Comparison of ENCODE assay signal across 29 cellular contexts in genomic region chr11:76625787-76626186, GRCh38. TPM values are rescaled to one million over a fixed set of nuclear protein-coding genes. Genes with fewer than 3 reads are reported as not detected.
A peak's percentile ranks its signal among the peaks of the same experiment; 100 is the strongest.
DNase-seq lines count a peak whose midpoint lies in the region; ATAC-seq and TF ChIP-seq lines count a peak whose summit lies in the region.
"Had no signal": no experiment of that assay in that cellular context is flagged by ENCODE, and none has a peak within 500 bp of the region (broad histone marks: within the 10 kb centered on the region; RNA-seq: fewer than 3 reads in every experiment).

No MANE protein-coding gene starts in this region.

- no CpG with 5 or more reads among the region's 1 CpG for WGBS in mesendoderm (ENCODE audit: extremely low coverage, insufficient coverage, low lambda C conversion rate)

- no peak overlapping the region for H3K4me2 ChIP-seq in mesendoderm (ENCODE audit: low read length)
- H3K4me2 ChIP-seq: PC-9 had no signal

- H3K27ac ChIP-seq in right atrium auricular region: no peak overlapping the region
- no peak overlapping the region for H3K27ac ChIP-seq in left ventricle myocardium inferior (replicated peaks)
- no peak overlapping the region for H3K27ac ChIP-seq in mesendoderm (ENCODE audit: low read depth, low read length)
- H3K27ac ChIP-seq: HL-60, PC-9 had no signal

- intact Hi-C loops in left ventricle myocardium inferior (cut with micrococcal nuclease): no loop called here

- peaks cover 0 to 9% of the 10 kb centered on the region in 2 donors for H3K9me3 ChIP-seq in right atrium auricular region
- H3K9me3 ChIP-seq in left ventricle myocardium inferior (replicated peaks): peaks cover 12% of the 10 kb centered on the region

- no peaks in the 10 kb centered on the region for H3K79me2 ChIP-seq in mesendoderm (ENCODE audit: control insufficient read depth, insufficient read depth, low read length)

- DNase-seq in right atrium auricular region (ENCODE audit: low spot score) (peak; percentile 26), left ventricle myocardium inferior (no peak), mesendoderm (no peak), ureter (ENCODE audit: low spot score) (peak; percentile 8), activated gamma-delta T cell treated with Interleukin-2 at 50 U/mL for 16 hours (no peak)
- no peak for DNase-seq in activated naive CD8-positive, alpha-beta T cell treated with anti-CD3 and anti-CD28 coated beads for 36 hours
- DNase-seq: activated CD4-positive, alpha-beta T cell treated with anti-CD3 and anti-CD28 coated beads for 36 hours; activated naive CD4-positive, alpha-beta T cell treated with anti-CD3 and anti-CD28 coated beads for 36 hours; amniotic stem cell; effector CD8-positive, alpha-beta T cell; H9; hippocampal formation; Karpas-422; mammary epithelial cell; NCI-H1436 treated with DMSO at 0.1 percent for 48 hours; NCI-H2081 treated with DMSO at 0.1 percent for 48 hours; NCI-H226; NCI-H526 treated with DMSO at 0.1 percent for 48 hours; NK-92 treated with Interleukin-12 subunit alpha and Interleukin-12 subunit beta, amount 100 ng/mL, for 24 hours; PC-9; stimulated activated CD4-positive, alpha-beta T cell treated with anti-CD3 and anti-CD28 coated beads, Interleukin-1b, Interleukin-23, amount 100 ng/mL, for 48 hours; T-helper 2 cell; tibial artery had no signal

- no peaks in the 10 kb centered on the region for H3K79me1 ChIP-seq in mesendoderm (ENCODE audit: low read length)

- no peak overlapping the region for H3K18ac ChIP-seq in mesendoderm (ENCODE audit: low read length)

- no peak overlapping the region for H3K4me3 Mint-ChIP-seq in activated naive CD8-positive, alpha-beta T cell treated with anti-CD3 and anti-CD28 coated beads for 36 hours
- H3K4me3 Mint-ChIP-seq: activated CD4-positive, alpha-beta T cell treated with anti-CD3 and anti-CD28 coated beads for 36 hours; activated naive CD4-positive, alpha-beta T cell treated with anti-CD3 and anti-CD28 coated beads for 36 hours; brain; H9 had no signal

- H3K36me3 ChIP-seq in right atrium auricular region (no peaks in the 10 kb centered on the region), left ventricle myocardium inferior (no peaks in the 10 kb centered on the region), mesendoderm (ENCODE audit: control insufficient read depth, insufficient read depth, low read length) (no peaks in the 10 kb centered on the region)
- H3K36me3 ChIP-seq: BLaER1, tibial artery had no signal

- H3K27me3 ChIP-seq in right atrium auricular region (no peaks in the 10 kb centered on the region), left ventricle myocardium inferior (ENCODE audit: low read depth) (no peaks in the 10 kb centered on the region), mesendoderm (ENCODE audit: insufficient read depth, low read length, poor library complexity) (no peaks in the 10 kb centered on the region)
- H3K27me3 ChIP-seq: BLaER1, tibial artery had no signal

- peaks cover 38% of the 10 kb centered on the region for H3K36me3 Mint-ChIP-seq in activated naive CD8-positive, alpha-beta T cell treated with anti-CD3 and anti-CD28 coated beads for 36 hours
- H3K36me3 Mint-ChIP-seq: brain had no signal

- H4K8ac ChIP-seq in mesendoderm (ENCODE audit: low read depth, low read length): no peak overlapping the region

- peak overlapping the region; percentile 31 for H3K27ac Mint-ChIP-seq in activated naive CD8-positive, alpha-beta T cell treated with anti-CD3 and anti-CD28 coated beads for 36 hours
- H3K27ac Mint-ChIP-seq: activated CD4-positive, alpha-beta T cell treated with anti-CD3 and anti-CD28 coated beads for 36 hours; activated naive CD4-positive, alpha-beta T cell treated with anti-CD3 and anti-CD28 coated beads for 36 hours; H9 had no signal

- H3K27me3 Mint-ChIP-seq in activated naive CD8-positive, alpha-beta T cell treated with anti-CD3 and anti-CD28 coated beads for 36 hours: no peaks in the 10 kb centered on the region
- H3K27me3 Mint-ChIP-seq: activated CD4-positive, alpha-beta T cell treated with anti-CD3 and anti-CD28 coated beads for 36 hours; brain had no signal

- no peak overlapping the region for H3K4ac ChIP-seq in mesendoderm (ENCODE audit: low read depth, low read length)

- H3K4me1 Mint-ChIP-seq in activated naive CD8-positive, alpha-beta T cell treated with anti-CD3 and anti-CD28 coated beads for 36 hours: peaks cover 50% of the 10 kb centered on the region
- H3K4me1 Mint-ChIP-seq: brain had no signal

- TF ChIP-seq CTCF in right atrium auricular region (IDR thresholded peaks at IDR 0.05): no peak
- no peak for TF ChIP-seq CTCF in left ventricle myocardium inferior (IDR thresholded peaks at IDR 0.05; ENCODE audit: borderline replicate concordance)

- no peak overlapping the region for H2AK5ac ChIP-seq in mesendoderm (ENCODE audit: low read length)

- ATAC-seq in HG03045 (IDR thresholded peaks at IDR 0.05; ENCODE audit: unreplicated experiment): no peak
- ATAC-seq: activated CD4-positive, alpha-beta T cell treated with anti-CD3 and anti-CD28 coated beads for 36 hours; right cardiac atrium had no signal

- H3K9ac ChIP-seq in mesendoderm (ENCODE audit: low read length): no peak overlapping the region
- H3K9ac ChIP-seq: BLaER1 had no signal

- H4K5ac ChIP-seq in mesendoderm (ENCODE audit: low read length): no peak overlapping the region

- H3K4me3 ChIP-seq in right atrium auricular region (no peak overlapping the region), left ventricle myocardium inferior (no peak overlapping the region), mesendoderm (ENCODE audit: low read length) (no peak overlapping the region)
- H3K4me3 ChIP-seq: BLaER1, PC-9, tibial artery had no signal

- no peak overlapping the region for H2BK15ac ChIP-seq in mesendoderm (replicated peaks; ENCODE audit: low read depth)

- H2BK120ac ChIP-seq in mesendoderm (ENCODE audit: low read depth, low read length): no peak overlapping the region

- peak overlapping the region; percentile 43 for H3K56ac ChIP-seq in mesendoderm (ENCODE audit: low read length)

- peaks cover 21% of the 10 kb centered on the region for H3K9me3 Mint-ChIP-seq in activated naive CD8-positive, alpha-beta T cell treated with anti-CD3 and anti-CD28 coated beads for 36 hours

- H3K4me1 ChIP-seq in right atrium auricular region (peaks cover 0 to 26% of the 10 kb centered on the region in 2 donors), left ventricle myocardium inferior (peaks cover 34% of the 10 kb centered on the region), mesendoderm (ENCODE audit: control insufficient read depth, low read depth, low read length) (peaks cover 2% of the 10 kb centered on the region)

- H3K23ac ChIP-seq in mesendoderm (ENCODE audit: low read length): no peak overlapping the region

- no peak overlapping the region for H2BK5ac ChIP-seq in mesendoderm (ENCODE audit: low read length)

RNA-seq across cellular contexts. Expression of gene LRRC32, which starts 44.8 kb away (rescaled TPM):
- 10 to 100 TPM; 37.9 to 56.0 TPM for total RNA-seq in right atrium auricular region
- total RNA-seq in left ventricle myocardium inferior: 35.1 TPM
- total RNA-seq in activated naive CD8-positive, alpha-beta T cell treated with anti-CD3 and anti-CD28 coated beads for 36 hours: 10 to 100 TPM; 11.5 to 12.1 TPM
- polyA plus RNA-seq in mesendoderm (2013, experiment 1 of 2): 0.76 TPM
- 0.84 TPM for polyA plus RNA-seq in mesendoderm (2013, experiment 2 of 2)
- total RNA-seq in ureter: 83.7 TPM
- total RNA-seq: G401, PC-9 had no signal
- polyA plus RNA-seq: mammary epithelial cell had no signal

Comparison
In these comparisons a context has a peak if more than half of its experiments do, and no peak if none do; other contexts are left out.
1. DNase-seq: peak in right atrium auricular region (single experiment) and ureter (single experiment); none in left ventricle myocardium inferior (single experiment), activated naive CD8-positive, alpha-beta T cell treated with anti-CD3 and anti-CD28 coated beads for 36 hours (single experiment), mesendoderm (single experiment) and activated gamma-delta T cell treated with Interleukin-2 at 50 U/mL for 16 hours (single experiment).